10 cellular contexts compared by ENCODE assay signal in genomic region chr16:79269211-79269863, GRCh38.
DNase-seq lines count a peak whose midpoint lies in the region; ATAC-seq and TF ChIP-seq lines count a peak whose summit lies in the region.
"Had no signal": no experiment of that assay in that cellular context is flagged by ENCODE, and none has a peak within 500 bp of the region (broad histone marks: within the 10 kb centered on the region; RNA-seq: fewer than 3 reads in every experiment).

No MANE protein-coding gene starts in this region.

- TF ChIP-seq CTCF in tibial nerve (IDR thresholded peaks at IDR 0.05) = no peak
- no peak for TF ChIP-seq CTCF in HFFc6 (IDR thresholded peaks at IDR 0.05)
- TF ChIP-seq CTCF in tibial artery (IDR thresholded peaks at IDR 0.05) = no peak

- no peaks in the 10 kb centered on the region for H3K36me3 Mint-ChIP-seq in CD4-positive, alpha-beta memory T cell
- no peaks in the 10 kb centered on the region for H3K36me3 Mint-ChIP-seq in activated naive CD8-positive, alpha-beta T cell treated with anti-CD3 and anti-CD28 coated beads, Interleukin-2, amount 50 U/mL, for 24 hours (ENCODE audit: low read depth)
- H3K36me3 Mint-ChIP-seq in HFFc6 (ENCODE audit: low read depth) = peaks cover 10% of the 10 kb centered on the region; the same call in 1 of the 2 replicates

- WGBS in tibial nerve, 2 donors = 71 to 75% methylated on average over 8 of the region's 8 CpGs
- WGBS in GM23248 (ENCODE audit: low coverage in 1 of 2, low lambda C conversion rate in 2 of 2, missing lambda C conversion rate in 2 of 2), 2 experiments = 21 to 23% methylated on average over 8 of the region's 8 CpGs

- CTCF ChIA-PET in CD4-positive, alpha-beta memory T cell (lab: Charles Lee; ENCODE audit: partially characterized antibody) = interaction anchor here (1.0 to 8.7 kb wide), 7 partner anchors 9 to 333 kb away, joined by 3 to 109 read pairs (median 17); partner anchors contain the start of gene MAF

- H3K4me2 ChIP-seq in GM23248 (ENCODE audit: unreplicated experiment) = no peak overlapping the region

- no peaks in the 10 kb centered on the region for H3K9me3 Mint-ChIP-seq in CD4-positive, alpha-beta memory T cell
- no peaks in the 10 kb centered on the region for H3K9me3 Mint-ChIP-seq in activated naive CD8-positive, alpha-beta T cell treated with anti-CD3 and anti-CD28 coated beads, Interleukin-2, amount 50 U/mL, for 24 hours
- peaks cover 72% of the 10 kb centered on the region for H3K9me3 Mint-ChIP-seq in HFFc6

- H3K79me2 ChIP-seq in GM23248 (ENCODE audit: insufficient read depth) = no peaks in the 10 kb centered on the region

- no peaks in the 10 kb centered on the region for H3K9me3 ChIP-seq in CD4-positive, alpha-beta memory T cell (ENCODE audit: control insufficient read depth in 1 of 2, low read length in 2 of 2)
- H3K9me3 ChIP-seq in tibial nerve (no peaks in the 10 kb centered on the region), tibial artery (no peaks in the 10 kb centered on the region), GM23248 (ENCODE audit: low read depth) (no peaks in the 10 kb centered on the region)

- DNase-seq in CD4-positive, alpha-beta memory T cell = peak in 4 of 5 donors; percentile 43 to 74 (median 57)
- peak; percentile 64 for DNase-seq in activated naive CD8-positive, alpha-beta T cell treated with anti-CD3 and anti-CD28 coated beads, Interleukin-2, amount 50 U/mL, for 24 hours
- DNase-seq in tibial nerve (ENCODE audit: low spot score in 2 of 2) (no peak), HFFc6 (no peak), tibial artery (no peak), GM23248 (no peak)
- DNase-seq: DMS 273 treated with DMSO at 0.1 percent for 48 hours, NCI-H345 had no signal

- no peak for TF ChIP-seq POLR2A in tibial nerve (IDR thresholded peaks at IDR 0.05)

- H3F3A ChIP-seq in GM23248 (ENCODE audit: insufficient read depth) = no peaks in the 10 kb centered on the region

- ATAC-seq in GM21381 (IDR thresholded peaks at IDR 0.05; ENCODE audit: unreplicated experiment) = peak; percentile 98
- peak; percentile 92 for ATAC-seq in HG03520 (IDR thresholded peaks at IDR 0.05; ENCODE audit: unreplicated experiment)
- ATAC-seq in activated naive CD8-positive, alpha-beta T cell treated with anti-CD3 and anti-CD28 coated beads, Interleukin-2, amount 50 U/mL, for 24 hours = peak; percentile 81

- intact Hi-C loops in CD4-positive, alpha-beta memory T cell (cut with micrococcal nuclease) = loop anchor here (1.0 kb wide), 1 partner anchor 9 kb away; no protein-coding TSS in a partner anchor
- intact Hi-C loops in tibial artery (cut with DNase I; ENCODE audit: low total_unique reads) = no loop called here

- in situ Hi-C loops in GM23248 (cut with MboI) = no loop called here

- H3K27ac ChIP-seq in CD4-positive, alpha-beta memory T cell (ENCODE audit: low read depth, low read length) = no peak overlapping the region
- H3K27ac ChIP-seq in tibial nerve = no peak overlapping the region
- H3K27ac ChIP-seq in tibial artery = no peak overlapping the region
- H3K27ac ChIP-seq in GM23248 = no peak overlapping the region

- H3K27me3 ChIP-seq in CD4-positive, alpha-beta memory T cell (ENCODE audit: insufficient read depth, low read length) = no peaks in the 10 kb centered on the region
- H3K27me3 ChIP-seq in tibial nerve (no peaks in the 10 kb centered on the region), tibial artery (no peaks in the 10 kb centered on the region), GM23248 (replicated peaks; ENCODE audit: insufficient read depth) (no peaks in the 10 kb centered on the region)

- no peaks in the 10 kb centered on the region for H3K36me3 ChIP-seq in CD4-positive, alpha-beta memory T cell (ENCODE audit: insufficient read depth, low read length)
- H3K36me3 ChIP-seq in tibial nerve (no peaks in the 10 kb centered on the region), tibial artery (no peaks in the 10 kb centered on the region), GM23248 (ENCODE audit: low read depth) (no peaks in the 10 kb centered on the region)

- peaks cover 70% of the 10 kb centered on the region for H3K4me1 ChIP-seq in CD4-positive, alpha-beta memory T cell (ENCODE audit: insufficient read depth, low read length)
- H3K4me1 ChIP-seq in tibial nerve (no peaks in the 10 kb centered on the region), tibial artery (no peaks in the 10 kb centered on the region), GM23248 (ENCODE audit: insufficient read depth) (no peaks in the 10 kb centered on the region)

- peak overlapping the region in 1 of 2 donors; percentile 5 for H3K4me3 ChIP-seq in CD4-positive, alpha-beta memory T cell (ENCODE audit: low read length in 2 of 2)
- H3K4me3 ChIP-seq in tibial nerve = no peak overlapping the region
- no peak overlapping the region for H3K4me3 ChIP-seq in tibial artery
- H3K4me3 ChIP-seq in GM23248 = no peak overlapping the region

- H3K27me3 Mint-ChIP-seq in CD4-positive, alpha-beta memory T cell = peaks cover 0 to 2% of the 10 kb centered on the region in 2 donors
- peaks cover 43% of the 10 kb centered on the region for H3K27me3 Mint-ChIP-seq in activated naive CD8-positive, alpha-beta T cell treated with anti-CD3 and anti-CD28 coated beads, Interleukin-2, amount 50 U/mL, for 24 hours
- peaks cover 2% of the 10 kb centered on the region; the same call in 1 of the 2 replicates for H3K27me3 Mint-ChIP-seq in HFFc6 (ENCODE audit: insufficient read depth)

- no peaks in the 10 kb centered on the region for H3K9me2 ChIP-seq in GM23248 (ENCODE audit: insufficient read depth)

- H3K27ac Mint-ChIP-seq in CD4-positive, alpha-beta memory T cell = peak overlapping the region; percentile 81 to 96 (median 91)
- H3K27ac Mint-ChIP-seq in activated naive CD8-positive, alpha-beta T cell treated with anti-CD3 and anti-CD28 coated beads, Interleukin-2, amount 50 U/mL, for 24 hours = peak overlapping the region; percentile 91
- no peak overlapping the region for H3K27ac Mint-ChIP-seq in HFFc6

- POLR2A ChIA-PET in CD4-positive, alpha-beta memory T cell (lab: Charles Lee; ENCODE audit: partially characterized antibody) = interaction anchor here (0.8 to 9.0 kb wide), 9 partner anchors 9 to 332 kb away, joined by 3 to 146 read pairs (median 6); partner anchors contain the start of gene MAF

- H3K4me3 Mint-ChIP-seq in CD4-positive, alpha-beta memory T cell = peak overlapping the region; percentile 67 to 88 (median 79)
- H3K4me3 Mint-ChIP-seq in activated naive CD8-positive, alpha-beta T cell treated with anti-CD3 and anti-CD28 coated beads, Interleukin-2, amount 50 U/mL, for 24 hours = peak overlapping the region; percentile 54
- H3K4me3 Mint-ChIP-seq in HFFc6 = no peak overlapping the region

- no peaks in the 10 kb centered on the region for H4K20me1 ChIP-seq in GM23248 (ENCODE audit: insufficient read depth)

- no peak overlapping the region for H2AFZ ChIP-seq in GM23248

- TF ChIP-seq EP300 in tibial nerve (IDR thresholded peaks at IDR 0.05) = no peak

- H3K9ac ChIP-seq in GM23248 = no peak overlapping the region

- peaks cover 63 to 81% (median 68%) of the 10 kb centered on the region in 4 donors for H3K4me1 Mint-ChIP-seq in CD4-positive, alpha-beta memory T cell
- H3K4me1 Mint-ChIP-seq in activated naive CD8-positive, alpha-beta T cell treated with anti-CD3 and anti-CD28 coated beads, Interleukin-2, amount 50 U/mL, for 24 hours = peaks cover 82% of the 10 kb centered on the region
- H3K4me1 Mint-ChIP-seq in HFFc6 (ENCODE audit: low read depth) = no peaks in the 10 kb centered on the region

Comparison
In these comparisons a context has a peak if more than half of its experiments do, and no peak if none do; other contexts are left out.
1. DNase-seq: peak in CD4-positive, alpha-beta memory T cell (4 of 5) and activated naive CD8-positive, alpha-beta T cell treated with anti-CD3 and anti-CD28 coated beads, Interleukin-2, amount 50 U/mL, for 24 hours (single experiment); none in tibial nerve (0 of 2), HFFc6 (single experiment), tibial artery (0 of 2) and GM23248 (single experiment).
2. Peak in every context shown above with its lines, with median percentiles within 50 percentile points of each other: ATAC-seq.